25 cellular contexts compared by ENCODE assay signal in the genomic region with DNA sequence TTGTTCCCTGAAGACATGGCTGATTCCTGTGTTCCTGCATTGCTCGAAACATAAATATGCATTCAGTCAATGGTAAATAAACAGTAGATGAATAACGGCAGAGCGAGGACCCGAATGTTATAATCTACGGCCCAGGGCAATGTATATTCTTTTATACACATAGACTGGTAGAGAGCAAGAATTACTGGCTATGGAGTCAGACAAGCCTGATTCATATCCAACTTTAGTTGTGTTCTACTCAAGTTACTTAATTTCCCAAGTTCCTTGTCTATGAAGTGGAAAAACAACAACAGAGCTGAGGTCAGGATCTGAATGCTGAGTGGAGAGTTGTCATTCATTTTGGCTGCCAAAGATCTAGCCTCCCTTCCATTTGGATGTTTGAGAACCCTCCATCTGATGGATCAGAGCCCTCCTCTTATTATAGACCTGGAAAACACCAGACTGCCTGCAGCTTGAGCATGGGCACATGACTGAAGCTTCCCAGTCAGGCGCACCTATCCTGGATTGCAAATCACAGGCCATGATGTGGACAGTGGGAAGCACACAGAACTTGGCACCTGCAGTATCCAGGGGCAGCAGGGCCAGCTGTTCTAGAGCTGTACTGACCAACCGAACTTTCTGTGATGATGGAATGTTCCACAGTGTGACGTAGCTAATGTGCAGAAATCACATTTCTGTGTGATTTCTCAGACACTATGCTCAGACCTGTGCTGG.
"Had no signal": no experiment of that assay in that cellular context is flagged by ENCODE, and none has a peak within 500 bp of the region (broad histone marks: within the 10 kb centered on the region; RNA-seq: fewer than 3 reads in every experiment).

No MANE protein-coding gene starts in this region.

- FAIRE-seq: endometrium, islet of Langerhans, pancreas had no signal

- H3K4me3 ChIP-seq: dorsolateral prefrontal cortex, esophagus squamous epithelium, hepatocyte, left lung, lower lobe of right lung, neural progenitor cell, pancreas, prostate gland, skin epidermis, suprapubic skin, thyroid gland, upper lobe of left lung, uterus had no signal

- H3K27ac ChIP-seq: dorsolateral prefrontal cortex, epithelial cell of prostate, esophagus squamous epithelium, hepatocyte, left lung, lower lobe of right lung, neural progenitor cell, pancreas, prostate gland, skin epidermis, suprapubic skin, thyroid gland, upper lobe of left lung, uterus had no signal

- H3K27me3 ChIP-seq: dorsolateral prefrontal cortex, esophagus squamous epithelium, left lung, neural progenitor cell, pancreas, suprapubic skin, thyroid gland, upper lobe of left lung, uterus had no signal

- H3K4me2 ChIP-seq: hepatocyte, neural progenitor cell had no signal

- H3K36me3 ChIP-seq: esophagus squamous epithelium, left lung, lower lobe of right lung, neural progenitor cell, pancreas, prostate gland, suprapubic skin, thyroid gland, upper lobe of left lung, uterus had no signal

- H3K9me3 ChIP-seq: left lung, pancreas, prostate gland, suprapubic skin, thyroid gland, upper lobe of left lung, uterus had no signal

- H3K79me2 ChIP-seq: hepatocyte had no signal

- H3K9ac ChIP-seq: neural progenitor cell had no signal

- DNase-seq: cortex of kidney; dorsolateral prefrontal cortex; effector memory CD4-positive, alpha-beta T cell; esophagus squamous epithelium; foreskin fibroblast; left lung; lower lobe of right lung; midbrain; nucleus accumbens; pancreas; retina; stimulated activated CD4-positive, alpha-beta T cell treated with anti-CD3 and anti-CD28 coated beads, Interleukin-2, amount 100 ng/mL, for 24 hours; stimulated activated naive CD8-positive, alpha-beta T cell treated with anti-CD3 and anti-CD28 coated beads, Interleukin-15, Interleukin-2, amounts not matched to agents 100 U/mL and 50 U/mL, for 24 hours; thyroid gland; upper lobe of left lung; uterus had no signal

- H3K4me1 ChIP-seq: esophagus squamous epithelium, left lung, lower lobe of right lung, neural progenitor cell, pancreas, prostate gland, suprapubic skin, thyroid gland, upper lobe of left lung, uterus had no signal

- ATAC-seq: left lung; lower lobe of right lung; pancreas; sciatic nerve; stimulated activated naive CD8-positive, alpha-beta T cell treated with anti-CD3 and anti-CD28 coated beads, Interleukin-15, Interleukin-2, amounts not matched to agents 100 U/mL and 50 U/mL, for 24 hours had no signal

- H2AFZ ChIP-seq: hepatocyte, neural progenitor cell had no signal
